8 cellular contexts compared by ENCODE assay signal in the genomic region with DNA sequence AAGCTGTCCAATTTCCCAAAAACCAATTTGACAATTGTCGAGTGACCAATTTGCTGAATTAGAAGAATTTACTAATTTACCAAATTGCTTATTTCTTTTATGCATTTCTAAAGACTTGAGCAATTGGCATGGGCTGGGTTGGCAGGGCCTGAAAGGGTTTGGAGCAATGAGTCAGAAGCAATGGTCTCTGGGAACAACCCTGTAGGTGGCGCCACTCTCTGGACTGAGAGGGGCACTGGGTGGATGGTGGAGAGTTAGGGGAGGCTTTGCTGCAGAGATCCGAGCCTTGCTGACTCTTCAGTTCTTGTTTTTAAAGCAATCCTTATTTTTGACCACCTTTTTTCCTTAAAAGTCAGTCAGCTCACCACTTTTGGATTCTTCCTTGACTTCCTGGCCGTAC.
DNase-seq lines count a peak whose midpoint lies in the region; ATAC-seq and TF ChIP-seq lines count a peak whose summit lies in the region.

No MANE protein-coding gene starts in this region.

- H3K27ac ChIP-seq in brain microvascular endothelial cell = no peak overlapping the region

- intact Hi-C loops in posterior vena cava (cut with DNase I) = loop anchor here in 1 of 2 donors (10.0 kb wide), 2 partner anchors 1125 to 1215 kb away; a partner anchor contains a TSS

- in situ Hi-C loops in brain microvascular endothelial cell (cut with HindIII; ENCODE audit: low pct_ligation_motif_present, low sequenced_read_pairs) = no loop called here

- no peak overlapping the region for H3K4me3 ChIP-seq in brain microvascular endothelial cell (ENCODE audit: low read depth, low read length)

- TF ChIP-seq CTCF in brain microvascular endothelial cell (IDR thresholded peaks at IDR 0.05; ENCODE audit: low read depth, low read length, missing control alignments) = peak; percentile 69

- ATAC-seq in GM18873 (IDR thresholded peaks at IDR 0.05; ENCODE audit: low FRiP score, unreplicated experiment) (no peak), HG03469 (IDR thresholded peaks at IDR 0.05; ENCODE audit: unreplicated experiment) (no peak)

- DNase-seq in activated gamma-delta T cell treated with Interleukin-2 at 50 U/mL for 16 hours (peak; percentile 21), activated gamma-delta T cell (lab: John Stamatoyannopoulos, UW) (no peak), OCI-M1 (lab: John Stamatoyannopoulos, UW) (peak; percentile 70), brain microvascular endothelial cell (no peak), occipital lobe (lab: John Stamatoyannopoulos, UW) (peak; percentile 17), posterior vena cava (ENCODE audit: low spot score) (no peak)

- no peaks in the 10 kb centered on the region for H3K36me3 ChIP-seq in brain microvascular endothelial cell (replicated peaks)

- H3K27me3 ChIP-seq in brain microvascular endothelial cell (replicated peaks) = no peaks in the 10 kb centered on the region

Comparison
In these comparisons a context has a peak if more than half of its experiments do, and no peak if none do; other contexts are left out.
1. DNase-seq: peak in activated gamma-delta T cell treated with Interleukin-2 at 50 U/mL for 16 hours (single experiment), OCI-M1 (single experiment) and occipital lobe (single experiment); none in activated gamma-delta T cell (single experiment), brain microvascular endothelial cell (single experiment) and posterior vena cava (single experiment).